10 cellular contexts compared by ENCODE assay signal in the genomic region with DNA sequence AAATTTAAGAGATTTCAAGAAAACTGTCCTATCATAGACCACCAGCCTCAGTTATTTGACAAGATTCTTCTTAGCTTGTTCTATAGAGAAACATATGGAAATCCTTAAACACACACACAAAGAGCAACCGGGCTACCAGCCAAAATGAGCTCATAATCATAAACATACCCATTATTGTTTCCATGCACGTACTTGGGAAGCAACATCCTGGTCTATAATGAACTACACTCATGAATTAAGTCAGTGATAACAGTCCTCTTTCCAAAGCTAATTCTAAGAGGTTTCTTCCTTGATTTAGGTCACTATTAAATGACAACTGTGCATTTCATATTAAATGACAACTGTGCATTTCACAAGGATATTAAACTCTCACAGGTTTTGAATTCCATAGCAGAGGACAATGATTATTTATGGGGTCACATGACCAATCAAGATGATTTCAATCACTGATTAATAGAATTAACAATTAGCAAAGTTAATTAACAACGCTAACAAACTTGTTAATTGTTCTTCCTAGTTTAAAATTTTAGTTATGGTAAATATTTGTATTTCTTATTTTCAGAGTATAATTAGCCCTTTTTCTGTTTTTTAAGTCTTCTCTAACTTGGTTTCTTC.
A peak's percentile ranks its signal among the peaks of the same experiment; 100 is the strongest.
DNase-seq lines count a peak whose midpoint lies in the region; ATAC-seq and TF ChIP-seq lines count a peak whose summit lies in the region.
"Had no signal": no experiment of that assay in that cellular context is flagged by ENCODE, and none has a peak within 500 bp of the region (broad histone marks: within the 10 kb centered on the region; RNA-seq: fewer than 3 reads in every experiment).

No MANE protein-coding gene starts in this region.

- TF ChIP-seq POLR2A in adrenal gland (IDR thresholded peaks at IDR 0.05) = no peak

- no peak for TF ChIP-seq CTCF in adrenal gland (IDR thresholded peaks at IDR 0.05)

- ATAC-seq in HG02571 (IDR thresholded peaks at IDR 0.05; ENCODE audit: unreplicated experiment) (no peak), HG03097 (IDR thresholded peaks at IDR 0.05; ENCODE audit: low FRiP score, unreplicated experiment) (no peak)

- intact Hi-C loops in adrenal gland (cut with DNase I) = no loop called here

- DNase-seq in HCEC 1CT (peak; percentile 74), NCI-H69 (lab: John Stamatoyannopoulos, UW) (peak; percentile 93), dermis blood vessel endothelial cell (peak; percentile 92), skeletal muscle cell (ENCODE audit: low read depth) (peak; percentile 69), adrenal gland (no peak), middle frontal gyrus (ENCODE audit: extremely low spot score, low spot score) (no peak)
- DNase-seq: GDM1 had no signal

- H3K27me3 ChIP-seq in adrenal gland = no peaks in the 10 kb centered on the region
- H3K27me3 ChIP-seq: right atrium auricular region had no signal

- no peak overlapping the region for H3K27ac ChIP-seq in adrenal gland

- H3K36me3 ChIP-seq in adrenal gland (replicated peaks in 1 of 2) = no peaks in the 10 kb centered on the region
- H3K36me3 ChIP-seq: right atrium auricular region had no signal

- H3K9me3 ChIP-seq in adrenal gland (replicated peaks in 1 of 3) = no peaks in the 10 kb centered on the region
- H3K9me3 ChIP-seq: right atrium auricular region had no signal

- H3K4me1 ChIP-seq in adrenal gland (replicated peaks in 1 of 2) = peaks cover 5 to 7% of the 10 kb centered on the region in 2 donors

- no peak overlapping the region for H3K4me3 ChIP-seq in skeletal muscle cell (ENCODE audit: low read depth, low read length)
- no peak overlapping the region for H3K4me3 ChIP-seq in adrenal gland
- H3K4me3 ChIP-seq: right atrium auricular region had no signal

- 83 to 88% (median 86%) methylated on average over 3 of the region's 3 CpGs for WGBS in adrenal gland, 4 donors

Comparison
In these comparisons a context has a peak if more than half of its experiments do, and no peak if none do; other contexts are left out.
1. DNase-seq: peak in HCEC 1CT (single experiment), NCI-H69 (single experiment), dermis blood vessel endothelial cell (single experiment) and skeletal muscle cell (single experiment); none in adrenal gland (0 of 7) and middle frontal gyrus (single experiment).